8 cellular contexts compared by ENCODE assay signal in genomic region chr21:26171310-26172100, GRCh38. TPM values are rescaled to one million over a fixed set of nuclear protein-coding genes. Genes with fewer than 3 reads are reported as not detected.
DNase-seq lines count a peak whose midpoint lies in the region; FAIRE-seq lines count a peak whose summit lies in the region.

No MANE protein-coding gene starts in this region.

- peaks cover 31% of the 10 kb centered on the region for H3K4me1 Mint-ChIP-seq in activated T-helper 2 cell treated with anti-CD3 and anti-CD28 coated beads, Interferon-gamma antibody, Interleukin-2, Interleukin-4, amounts not matched to agents 10 μg/mL and 5 μg/mL and 100 μg/mL, durations not matched to agents 14 hours and 24 hours and 36 hours (ENCODE audit: low read depth)

- no peak for DNase-seq in activated T-helper 2 cell treated with anti-CD3 and anti-CD28 coated beads, Interferon-gamma antibody, Interleukin-2, Interleukin-4, amounts not matched to agents 10 μg/mL and 5 μg/mL and 100 μg/mL, durations not matched to agents 14 hours and 24 hours and 36 hours (ENCODE audit: low spot score)
- DNase-seq in urothelium cell line (ENCODE audit: low spot score) (no peak), 8988T (no peak), HuH-7.5 (ENCODE audit: low spot score) (no peak)
- no peak for DNase-seq in activated CD4-positive, CD25-positive, alpha-beta regulatory T cell treated with anti-CD3 and anti-CD28 coated beads, Interleukin-2, amount 50 U/mL, for 72 hours

- H3K36me3 Mint-ChIP-seq in activated T-helper 2 cell treated with anti-CD3 and anti-CD28 coated beads, Interferon-gamma antibody, Interleukin-2, Interleukin-4, amounts not matched to agents 10 μg/mL and 5 μg/mL and 100 μg/mL, durations not matched to agents 14 hours and 24 hours and 36 hours (ENCODE audit: low read depth): peaks cover 6% of the 10 kb centered on the region

- H3K27ac Mint-ChIP-seq in activated T-helper 2 cell treated with anti-CD3 and anti-CD28 coated beads, Interferon-gamma antibody, Interleukin-2, Interleukin-4, amounts not matched to agents 10 μg/mL and 5 μg/mL and 100 μg/mL, durations not matched to agents 14 hours and 24 hours and 36 hours: no peak overlapping the region

- no peaks in the 10 kb centered on the region for H3K9me3 Mint-ChIP-seq in activated T-helper 2 cell treated with anti-CD3 and anti-CD28 coated beads, Interferon-gamma antibody, Interleukin-2, Interleukin-4, amounts not matched to agents 10 μg/mL and 5 μg/mL and 100 μg/mL, durations not matched to agents 14 hours and 24 hours and 36 hours

- H3K9me3 ChIP-seq in HUES48 (ENCODE audit: control insufficient read depth, insufficient read depth, low read length) (no peaks in the 10 kb centered on the region), skeletal muscle tissue (ENCODE audit: control insufficient read depth in 3 of 3, low read length in 3 of 3) (no peaks in the 10 kb centered on the region)

- intact Hi-C loops in activated T-helper 2 cell treated with anti-CD3 and anti-CD28 coated beads, Interferon-gamma antibody, Interleukin-2, Interleukin-4, amounts not matched to agents 10 μg/mL and 5 μg/mL and 100 μg/mL, durations not matched to agents 14 hours and 24 hours and 36 hours (cut with micrococcal nuclease): loop anchor here (2.0 to 5.0 kb wide), 3 partner anchors 289 to 563 kb away; partner anchors contain the start of genes ATP5PF and GABPA

- no peak for FAIRE-seq in urothelium cell line (lab: Jason Lieb, UNC)

- H3K4me3 ChIP-seq in HUES48 (ENCODE audit: low read depth, low read length) (peak overlapping the region; percentile 92), iPS-11a (ENCODE audit: low read depth, low read length) (peak overlapping the region; percentile 95), skeletal muscle tissue (ENCODE audit: low read length in 3 of 3) (peak overlapping the region; percentile 67 to 77 (median 74))

- peaks cover 29% of the 10 kb centered on the region for H3K4me1 ChIP-seq in HUES48 (ENCODE audit: control insufficient read depth, insufficient read depth, low read length)
- H3K4me1 ChIP-seq in skeletal muscle tissue (ENCODE audit: control insufficient read depth in 3 of 3, insufficient read depth in 3 of 3, low read length in 3 of 3): peaks cover 15 to 26% (median 23%) of the 10 kb centered on the region in 3 donors

- H3K27ac ChIP-seq in HUES48 (ENCODE audit: low read depth, low read length) (no peak overlapping the region), skeletal muscle tissue (ENCODE audit: low read depth, low read length) (no peak overlapping the region)

- H3K4me3 Mint-ChIP-seq in activated T-helper 2 cell treated with anti-CD3 and anti-CD28 coated beads, Interferon-gamma antibody, Interleukin-2, Interleukin-4, amounts not matched to agents 10 μg/mL and 5 μg/mL and 100 μg/mL, durations not matched to agents 14 hours and 24 hours and 36 hours (ENCODE audit: low read depth): peak overlapping the region; percentile 94

- no peaks in the 10 kb centered on the region for H3K36me3 ChIP-seq in HUES48 (ENCODE audit: control insufficient read depth, insufficient read depth, low read length)
- H3K36me3 ChIP-seq in skeletal muscle tissue (ENCODE audit: control insufficient read depth in 3 of 3, insufficient read depth in 3 of 3, low read length in 3 of 3): no peaks in the 10 kb centered on the region

- H3K9ac ChIP-seq in HUES48 (ENCODE audit: low read depth, low read length): no peak overlapping the region
- H3K9ac ChIP-seq in skeletal muscle tissue (ENCODE audit: low read depth in 1 of 3, low read length in 3 of 3): peak overlapping the region in 2 of 3 donors; percentile 51 to 79

- no peaks in the 10 kb centered on the region for H3K27me3 ChIP-seq in HUES48 (ENCODE audit: control insufficient read depth, insufficient read depth, low read length)
- peaks cover 0 to 18% (median 14%) of the 10 kb centered on the region in 3 donors for H3K27me3 ChIP-seq in skeletal muscle tissue (ENCODE audit: control insufficient read depth in 3 of 3, insufficient read depth in 3 of 3, low read length in 3 of 3)

- peaks cover 6% of the 10 kb centered on the region for H3K27me3 Mint-ChIP-seq in activated T-helper 2 cell treated with anti-CD3 and anti-CD28 coated beads, Interferon-gamma antibody, Interleukin-2, Interleukin-4, amounts not matched to agents 10 μg/mL and 5 μg/mL and 100 μg/mL, durations not matched to agents 14 hours and 24 hours and 36 hours (ENCODE audit: low read depth)

RNA-seq across cellular contexts. Expression of gene APP, which starts 0.9 kb away (rescaled TPM):
- 85.7 and 86.5 TPM in 2 replicates for total RNA-seq in activated T-helper 2 cell treated with anti-CD3 and anti-CD28 coated beads, Interferon-gamma antibody, Interleukin-2, Interleukin-4, amounts not matched to agents 10 μg/mL and 5 μg/mL and 100 μg/mL, durations not matched to agents 14 hours and 24 hours and 36 hours
- 141 TPM for total RNA-seq in skeletal muscle tissue
